ENCODE assay signal across 16 cellular contexts in genomic region chr6:34373511-34373910, GRCh38. TPM values are rescaled to one million over a fixed set of nuclear protein-coding genes. Genes with fewer than 3 reads are reported as not detected.
DNase-seq lines count a peak whose midpoint lies in the region; ATAC-seq and TF ChIP-seq lines count a peak whose summit lies in the region.
"Had no signal": no experiment of that assay in that cellular context is flagged by ENCODE, and none has a peak within 500 bp of the region (broad histone marks: within the 10 kb centered on the region; RNA-seq: fewer than 3 reads in every experiment).

No MANE protein-coding gene starts in this region.

- H3K9me3 ChIP-seq in neutrophil (no peaks in the 10 kb centered on the region), spleen (no peaks in the 10 kb centered on the region)

- DNase-seq in activated B cell treated with CpG ODN at 0.5 μM for 24 hours (no peak), spleen (no peak), retina (no peak)
- no peak for DNase-seq in stimulated activated CD4-positive, alpha-beta T cell treated with anti-CD3 and anti-CD28 coated beads, Interleukin-1b, Interleukin-23, amount 100 ng/mL, for 48 hours
- DNase-seq: ACHN; CD4-positive, alpha-beta memory T cell; DMS153; DMS79; GDM1; H9 had no signal

- no peaks in the 10 kb centered on the region for H3K27me3 ChIP-seq in neutrophil
- no peaks in the 10 kb centered on the region for H3K27me3 ChIP-seq in spleen (replicated peaks in 1 of 7)

- intact Hi-C loops in activated B cell treated with CpG ODN at 0.5 μM for 24 hours (cut with micrococcal nuclease), result no loop called here
- intact Hi-C loops in dendritic cell treated with granulocyte-macrophage colony-stimulating factor and Interleukin-4, amounts not matched to agents 40 ng/mL and 50 ng/mL, for 4 days (cut with micrococcal nuclease), result loop anchor here (5.0 kb wide), 1 partner anchor 36 kb away; no protein-coding TSS in a partner anchor
- intact Hi-C loops in spleen (cut with DNase I; ENCODE audit: low total_unique reads), result no loop called here

- POLR2A ChIA-PET in activated B cell treated with CpG ODN at 0.5 μM for 24 hours (lab: Charles Lee), result no interaction called here

- TF ChIP-seq CTCF in activated B cell treated with CpG ODN at 0.5 μM for 24 hours (IDR thresholded peaks at IDR 0.05) (no peak), neutrophil (IDR thresholded peaks at IDR 0.05) (no peak), spleen (IDR thresholded peaks at IDR 0.05 in 8 of 11, conservative IDR thresholded peaks at IDR 0.05 in 3 of 11) (no peak)

- peaks cover 23% of the 10 kb centered on the region for H3K4me1 Mint-ChIP-seq in activated B cell treated with CpG ODN at 0.5 μM for 24 hours
- peaks cover 38% of the 10 kb centered on the region for H3K4me1 Mint-ChIP-seq in dendritic cell treated with granulocyte-macrophage colony-stimulating factor and Interleukin-4, amounts not matched to agents 40 ng/mL and 50 ng/mL, for 4 days (ENCODE audit: low read depth)

- H3K4me3 Mint-ChIP-seq in activated B cell treated with CpG ODN at 0.5 μM for 24 hours, result no peak overlapping the region
- peak overlapping the region; percentile 15 for H3K4me3 Mint-ChIP-seq in dendritic cell treated with granulocyte-macrophage colony-stimulating factor and Interleukin-4, amounts not matched to agents 40 ng/mL and 50 ng/mL, for 4 days
- H3K4me3 Mint-ChIP-seq: CD4-positive, alpha-beta memory T cell; H9; IgD-negative memory B cell had no signal

- H3K4me3 ChIP-seq in neutrophil (ENCODE audit: low read depth in 1 of 2, low read length in 1 of 2) (peak overlapping the region in 1 of 2 experiments; percentile 22), spleen (no peak overlapping the region)

- H3K9me3 Mint-ChIP-seq in activated B cell treated with CpG ODN at 0.5 μM for 24 hours, result no peaks in the 10 kb centered on the region
- H3K9me3 Mint-ChIP-seq in dendritic cell treated with granulocyte-macrophage colony-stimulating factor and Interleukin-4, amounts not matched to agents 40 ng/mL and 50 ng/mL, for 4 days, result no peaks in the 10 kb centered on the region
- H3K9me3 Mint-ChIP-seq: CD4-positive, alpha-beta memory T cell; H9; IgD-negative memory B cell had no signal

- peaks cover 41 to 49% of the 10 kb centered on the region in 2 experiments for H3K4me1 ChIP-seq in neutrophil (ENCODE audit: control insufficient read depth in 1 of 2, insufficient read depth in 1 of 2, low read depth in 1 of 2, low read length in 1 of 2)
- peaks cover 5 to 80% (median 48%) of the 10 kb centered on the region in 6 donors for H3K4me1 ChIP-seq in spleen

- WGBS in spleen, 5 donors, result 93 to 97% (median 94%) methylated on average over 5 of the region's 5 CpGs

- no peaks in the 10 kb centered on the region for H3K36me3 ChIP-seq in neutrophil
- no peaks in the 10 kb centered on the region for H3K36me3 ChIP-seq in spleen

- peaks cover 21% of the 10 kb centered on the region for H3K36me3 Mint-ChIP-seq in activated B cell treated with CpG ODN at 0.5 μM for 24 hours (ENCODE audit: low read depth)
- H3K36me3 Mint-ChIP-seq in dendritic cell treated with granulocyte-macrophage colony-stimulating factor and Interleukin-4, amounts not matched to agents 40 ng/mL and 50 ng/mL, for 4 days (ENCODE audit: low read depth), result peaks cover 21% of the 10 kb centered on the region

- H3K27me3 Mint-ChIP-seq in activated B cell treated with CpG ODN at 0.5 μM for 24 hours, result no peaks in the 10 kb centered on the region
- no peaks in the 10 kb centered on the region for H3K27me3 Mint-ChIP-seq in dendritic cell treated with granulocyte-macrophage colony-stimulating factor and Interleukin-4, amounts not matched to agents 40 ng/mL and 50 ng/mL, for 4 days
- H3K27me3 Mint-ChIP-seq: CD4-positive, alpha-beta memory T cell; IgD-negative memory B cell had no signal

- CTCF ChIA-PET in activated B cell treated with CpG ODN at 0.5 μM for 24 hours (lab: Charles Lee), result interaction anchor here (0.8 kb wide), 1 partner anchor 12 kb away, joined by 3 read pairs; no protein-coding TSS in a partner anchor

- H3K27ac ChIP-seq in neutrophil, result peak overlapping the region; percentile 83
- peak overlapping the region in 6 of 8 donors; percentile 37 to 80 (median 70) for H3K27ac ChIP-seq in spleen

- peak overlapping the region; percentile 54 for H3K27ac Mint-ChIP-seq in activated B cell treated with CpG ODN at 0.5 μM for 24 hours
- no peak overlapping the region for H3K27ac Mint-ChIP-seq in dendritic cell treated with granulocyte-macrophage colony-stimulating factor and Interleukin-4, amounts not matched to agents 40 ng/mL and 50 ng/mL, for 4 days
- H3K27ac Mint-ChIP-seq: CD4-positive, alpha-beta memory T cell; H9; IgD-negative memory B cell had no signal

- no peak for TF ChIP-seq POLR2A in spleen (IDR thresholded peaks at IDR 0.05)

- ATAC-seq in activated B cell treated with CpG ODN at 0.5 μM for 24 hours (ENCODE audit: low read depth) (no peak), HG02623 (IDR thresholded peaks at IDR 0.05; ENCODE audit: unreplicated experiment) (no peak), GM21381 (IDR thresholded peaks at IDR 0.05; ENCODE audit: unreplicated experiment) (no peak)
- ATAC-seq: HepG2 had no signal

RNA-seq across cellular contexts. Expression of gene NUDT3, which starts 19.0 kb away (rescaled TPM):
- 24.1 and 27.0 TPM in 2 replicates for total RNA-seq in activated B cell treated with CpG ODN at 0.5 μM for 24 hours
- total RNA-seq in spleen, result 10 to 100 TPM; 27.5 to 54.2 (median 44.5) TPM
- polyA plus RNA-seq in spleen, result 10 to 100 TPM in 1 of 3 donors, 1 to 10 TPM in 2; 9.2 to 12.5 (median 9.6) TPM

RNA-seq across cellular contexts. Expression of gene RPS10, which starts 52.4 kb away (rescaled TPM):
- total RNA-seq in activated B cell treated with CpG ODN at 0.5 μM for 24 hours (2,903 and 3,402 TPM in 2 replicates), spleen (1,000 to 10,000 TPM; 1,033 to 2,189 (median 1,131) TPM)
- 1,000 to 10,000 TPM; 3,993 to 4,934 (median 4,074) TPM for polyA plus RNA-seq in spleen
